ENCODE assay signal across 14 cellular contexts in the genomic region with DNA sequence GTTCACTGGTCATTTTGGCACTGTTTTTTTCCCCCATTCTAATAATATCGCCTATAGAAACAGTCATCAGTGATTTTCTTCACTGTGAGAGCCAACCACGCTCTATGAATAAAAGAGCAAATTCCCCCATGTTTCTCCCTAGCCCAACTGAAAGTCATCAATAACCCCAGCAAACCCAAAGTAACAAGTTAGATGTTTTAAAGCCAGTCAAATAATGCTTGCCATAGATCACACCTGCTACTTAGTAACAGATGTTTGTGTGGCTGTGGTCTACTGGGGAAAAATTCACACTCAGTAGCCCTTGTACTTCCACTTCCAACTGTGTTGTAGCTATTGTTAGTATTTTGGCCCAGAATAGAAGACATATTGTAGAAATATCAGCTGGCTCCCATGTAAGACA.
DNase-seq lines count a peak whose midpoint lies in the region; ATAC-seq and TF ChIP-seq lines count a peak whose summit lies in the region.
"Had no signal": no experiment of that assay in that cellular context is flagged by ENCODE, and none has a peak within 500 bp of the region (broad histone marks: within the 10 kb centered on the region; RNA-seq: fewer than 3 reads in every experiment).

No MANE protein-coding gene starts in this region.

- no peaks in the 10 kb centered on the region for H3K9me2 ChIP-seq in SK-N-SH

- peak; percentile 64 for ATAC-seq in GM18867 (IDR thresholded peaks at IDR 0.05; ENCODE audit: unreplicated experiment)
- peak; percentile 49 for ATAC-seq in GM21576 (IDR thresholded peaks at IDR 0.05; ENCODE audit: unreplicated experiment)
- peak; percentile 59 for ATAC-seq in HG03139 (IDR thresholded peaks at IDR 0.05; ENCODE audit: unreplicated experiment)

- H3F3A ChIP-seq in SK-N-SH (replicated peaks; ENCODE audit: insufficient read depth) = no peaks in the 10 kb centered on the region

- H3K4me1 ChIP-seq in SK-N-SH (ENCODE audit: control insufficient read depth in 1 of 2, insufficient read depth in 2 of 2, low read depth in 1 of 2, low read length in 1 of 2) = no peaks in the 10 kb centered on the region

- no peak overlapping the region for H3K4me3 ChIP-seq in SK-N-SH (ENCODE audit: low read depth in 2 of 2, low read length in 1 of 2)

- TF ChIP-seq CTCF in SK-N-SH (IDR thresholded peaks at IDR 0.05) = no peak

- no peaks in the 10 kb centered on the region for H3K36me3 ChIP-seq in SK-N-SH (replicated peaks in 1 of 2; ENCODE audit: control insufficient read depth in 1 of 2, insufficient read depth in 2 of 2, low read length in 1 of 2)

- no peak for TF ChIP-seq RAD21 in SK-N-SH (IDR thresholded peaks at IDR 0.05; ENCODE audit: low read length)

- H3K79me2 ChIP-seq in SK-N-SH (ENCODE audit: insufficient read depth) = no peaks in the 10 kb centered on the region

- H3K9ac ChIP-seq in SK-N-SH = no peak overlapping the region

- H3K27me3 ChIP-seq in SK-N-SH (ENCODE audit: insufficient read depth) = no peaks in the 10 kb centered on the region; the same call in 1 of the 2 replicates

- no peak for TF ChIP-seq EP300 in SK-N-SH (IDR thresholded peaks at IDR 0.05; ENCODE audit: borderline replicate concordance in 1 of 2, low read depth in 1 of 2, low read length in 1 of 2)

- no peak overlapping the region for H3K27ac ChIP-seq in SK-N-SH (ENCODE audit: low read depth in 2 of 2, low read length in 1 of 2)

- no peak overlapping the region for H2AFZ ChIP-seq in SK-N-SH (ENCODE audit: low read depth)

- CTCF ChIA-PET in SK-N-SH (lab: Yijun Ruan, JAX) = no interaction called here

- H3K9me3 ChIP-seq in SK-N-SH = no peaks in the 10 kb centered on the region

- no peak overlapping the region for H3K4me2 ChIP-seq in SK-N-SH

- WGBS in SK-N-SH (ENCODE audit: low lambda C conversion rate) = 2% methylated on average over 2 of the region's 2 CpGs

- DNase-seq in myocyte (ENCODE audit: low read depth) = peak; percentile 59
- DNase-seq in GF-D8 (lab: John Stamatoyannopoulos, UW) = no peak
- DNase-seq in NCI-H2196 treated with DMSO at 0.1 percent for 48 hours (lab: John Stamatoyannopoulos, UW; ENCODE audit: unreplicated experiment) = no peak
- DNase-seq in SK-N-SH = no peak
- DNase-seq: activated CD4-positive, alpha-beta T cell treated with anti-CD3 and anti-CD28 coated beads for 48 hours; activated naive CD4-positive, alpha-beta T cell treated with Interleukin-2 at 50 U/mL for 16 hours; AML-193; NCI-H1048; NCI-H2081 treated with DMSO at 0.1 percent for 48 hours; NCI-H69; stimulated activated CD4-positive, alpha-beta T cell treated with anti-CD3 and anti-CD28 coated beads, Interleukin-4, amount 100 ng/mL, for 1 hour had no signal

- H4K20me1 ChIP-seq in SK-N-SH (ENCODE audit: insufficient read depth) = no peaks in the 10 kb centered on the region

- POLR2A ChIA-PET in SK-N-SH (lab: Yijun Ruan, JAX) = no interaction called here

TF ChIP-seq in SK-N-SH, 30 proteins besides CTCF, POLR2A, EP300 and RAD21:
- TF ChIP-seq GABPA (IDR thresholded peaks at IDR 0.05; ENCODE audit: low read depth) (no peak), EZH2phosphoT487 (IDR thresholded peaks at IDR 0.05; ENCODE audit: borderline replicate concordance, low read depth) (no peak), POLR2AphosphoS5 (IDR thresholded peaks at IDR 0.05; ENCODE audit: low read depth, low read length) (no peak), NRF1 (IDR thresholded peaks at IDR 0.05; ENCODE audit: low read depth, low read length) (no peak), FOSL2 (IDR thresholded peaks at IDR 0.05; ENCODE audit: borderline replicate concordance, low read depth) (no peak), JUND (IDR thresholded peaks at IDR 0.05) (no peak)
- TF ChIP-seq, protein P1, sequence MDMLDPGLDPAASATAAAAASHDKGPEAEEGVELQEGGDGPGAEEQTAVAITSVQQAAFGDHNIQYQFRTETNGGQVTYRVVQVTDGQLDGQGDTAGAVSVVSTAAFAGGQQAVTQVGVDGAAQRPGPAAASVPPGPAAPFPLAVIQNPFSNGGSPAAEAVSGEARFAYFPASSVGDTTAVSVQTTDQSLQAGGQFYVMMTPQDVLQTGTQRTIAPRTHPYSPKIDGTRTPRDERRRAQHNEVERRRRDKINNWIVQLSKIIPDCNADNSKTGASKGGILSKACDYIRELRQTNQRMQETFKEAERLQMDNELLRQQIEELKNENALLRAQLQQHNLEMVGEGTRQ (IDR thresholded peaks at IDR 0.05; ENCODE audit: borderline replicate concordance, low read depth, low read length) = no peak
